ENCODE assay signal across 8 cellular contexts in genomic region chr9:99059074-99059894, GRCh38. TPM values are rescaled to one million over a fixed set of nuclear protein-coding genes. Genes with fewer than 3 reads are reported as not detected.
A peak's percentile ranks its signal among the peaks of the same experiment; 100 is the strongest.
DNase-seq lines count a peak whose midpoint lies in the region; ATAC-seq lines count a peak whose summit lies in the region.

No MANE protein-coding gene starts in this region.

- intact Hi-C loops in left colon (cut with DNase I, micrococcal nuclease) = no loop called here

- no peaks in the 10 kb centered on the region for H3K9me3 Mint-ChIP-seq in activated T-cell treated with anti-CD3 and anti-CD28 coated beads, Interleukin-2, amount 50 U/mL, for 24 hours
- H3K9me3 Mint-ChIP-seq in T-cell = no peaks in the 10 kb centered on the region

- peaks cover 75% of the 10 kb centered on the region for H3K4me1 Mint-ChIP-seq in activated T-cell treated with anti-CD3 and anti-CD28 coated beads, Interleukin-2, amount 50 U/mL, for 24 hours (ENCODE audit: low read depth)
- H3K4me1 Mint-ChIP-seq in T-cell = peaks cover 80 to 86% (median 81%) of the 10 kb centered on the region in 3 donors

- no peak for DNase-seq in activated T-cell treated with anti-CD3 and anti-CD28 coated beads, Interleukin-2, amount 50 U/mL, for 24 hours
- no peak for DNase-seq in activated T-cell treated with anti-CD3 and anti-CD28 coated beads, Interleukin-2, amount 50 U/mL, for 1 hour
- DNase-seq in T-cell (peak in 4 of 34 experiments; percentile 10 to 33 (median 21)), left colon (peak in 1 of 2 donors; percentile 45), NCI-H446 (lab: John Stamatoyannopoulos, UW) (no peak)
- DNase-seq in stimulated activated CD4-positive, alpha-beta T cell treated with anti-CD3 and anti-CD28 coated beads, Interleukin-12 subunit alpha, Interleukin-12 subunit beta, amount 100 ng/mL, for 4 hours = no peak
- DNase-seq in stimulated activated CD4-positive, alpha-beta T cell treated with anti-CD3 and anti-CD28 coated beads, Interleukin-2, amount 100 ng/mL, for 24 hours = no peak

- no peaks in the 10 kb centered on the region for H3K27me3 Mint-ChIP-seq in activated T-cell treated with anti-CD3 and anti-CD28 coated beads, Interleukin-2, amount 50 U/mL, for 24 hours
- no peaks in the 10 kb centered on the region for H3K27me3 Mint-ChIP-seq in T-cell

- H3K27ac Mint-ChIP-seq in activated T-cell treated with anti-CD3 and anti-CD28 coated beads, Interleukin-2, amount 50 U/mL, for 24 hours = peak overlapping the region; percentile 27
- H3K27ac Mint-ChIP-seq in T-cell = peak overlapping the region; percentile 64 to 86

- CTCF ChIA-PET in T-cell (lab: Charles Lee) = interaction anchor here in 1 of 2 donors (0.8 kb wide), 2 partner anchors 33 to 74 kb away, joined by 3 read pairs; no protein-coding TSS in a partner anchor

- peak overlapping the region; percentile 11 for H3K4me3 Mint-ChIP-seq in activated T-cell treated with anti-CD3 and anti-CD28 coated beads, Interleukin-2, amount 50 U/mL, for 24 hours
- peak overlapping the region; percentile 4 to 87 (median 75) for H3K4me3 Mint-ChIP-seq in T-cell

- H3K36me3 Mint-ChIP-seq in activated T-cell treated with anti-CD3 and anti-CD28 coated beads, Interleukin-2, amount 50 U/mL, for 24 hours (ENCODE audit: low read depth) = no peaks in the 10 kb centered on the region
- H3K36me3 Mint-ChIP-seq in T-cell = no peaks in the 10 kb centered on the region

- peak; percentile 65 for ATAC-seq in HG03095 (IDR thresholded peaks at IDR 0.05; ENCODE audit: unreplicated experiment)
- peak; percentile 59 to 68 (median 64) for ATAC-seq in T-cell (replicated peaks in 1 of 4)
- ATAC-seq in left colon = peak; percentile 40

- POLR2A ChIA-PET in T-cell (lab: Charles Lee) = interaction anchor here in 1 of 2 donors (0.6 to 1.3 kb wide), 2 partner anchors 44 to 59 kb away, joined by 3 to 4 read pairs; no protein-coding TSS in a partner anchor

RNA-seq across cellular contexts. Expression of gene TGFBR1, which starts 45.6 kb away (rescaled TPM):
- total RNA-seq in T-cell = 10 to 100 TPM; 22.3 to 36.9 (median 31.7) TPM
- 10 to 100 TPM; 25.3 to 36.9 TPM for total RNA-seq in left colon
